2 cellular contexts compared by ENCODE assay signal in the genomic region with DNA sequence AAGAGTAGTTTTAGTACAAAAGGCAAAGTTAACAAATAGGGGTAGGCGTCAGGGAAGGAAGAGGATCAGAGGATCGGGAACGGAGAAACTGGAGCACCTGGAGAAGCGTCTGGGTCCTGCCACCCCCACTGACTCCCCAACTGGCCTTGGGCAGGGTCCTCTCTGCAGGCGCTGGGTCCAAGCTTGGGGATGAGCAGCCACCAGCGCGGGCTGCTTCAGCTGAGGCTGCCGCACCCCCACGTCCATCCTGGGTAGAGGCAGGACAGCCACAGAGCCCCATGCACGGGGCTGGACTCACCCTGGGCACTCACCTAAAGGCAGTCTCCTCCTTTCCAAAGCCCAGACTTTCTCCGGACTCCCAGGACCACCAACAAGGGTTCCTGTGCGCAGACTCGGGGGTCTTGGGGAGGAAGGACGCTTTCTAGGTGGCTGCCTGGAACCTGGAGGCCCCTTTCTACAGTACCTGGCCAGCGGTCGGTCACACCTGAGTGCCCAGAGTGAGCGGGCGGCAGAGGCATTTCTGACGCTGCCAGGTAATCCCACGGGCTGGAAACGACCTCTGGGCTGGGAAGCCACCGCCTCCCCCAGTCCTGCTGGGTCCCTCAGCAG.
TF ChIP-seq lines count a peak whose summit lies in the region.

No MANE protein-coding gene starts in this region.

TF ChIP-seq in HEK293, 187 proteins besides CTCF, POLR2A, EP300 and RAD21:
- TF ChIP-seq ZNF394 (tag by site-specific recombination; IDR thresholded peaks at IDR 0.05; ENCODE audit: borderline replicate concordance) (peak; percentile 60; the same call in 1 of the 2 replicates), ZNF792 (tag by site-specific recombination; IDR thresholded peaks at IDR 0.05) (no peak)

TF ChIP-seq in endothelial cell of umbilical vein, 7 proteins besides CTCF, POLR2A, EP300 and RAD21:
- TF ChIP-seq FOS (IDR thresholded peaks at IDR 0.05; ENCODE audit: borderline replicate concordance, insufficient read depth, low read length) (no peak), EZH2 (IDR thresholded peaks at IDR 0.05; ENCODE audit: borderline replicate concordance, low read depth, low read length, severe bottlenecking) (peak; percentile 75)
TF ChIP-seq in endothelial cell of umbilical vein: peak in this region for 1.
